In genomic region chr9:114403153-114403756, GRCh38 we compare ENCODE assay signal across 35 cellular contexts.
"Had no signal": no experiment of that assay in that cellular context is flagged by ENCODE, and none has a peak within 500 bp of the region (broad histone marks: within the 10 kb centered on the region; RNA-seq: fewer than 3 reads in every experiment).

No MANE protein-coding gene starts in this region.

- H3K4me3 ChIP-seq: adrenal gland, body of pancreas, breast epithelium, MG63, Peyer's patch had no signal

- H3K36me3 Mint-ChIP-seq: activated naive CD4-positive, alpha-beta T cell treated with anti-CD3 and anti-CD28 coated beads, Interleukin-2, amount 50 U/mL, for 72 hours; T-cell had no signal

- H3K4me3 Mint-ChIP-seq: activated CD8-positive, alpha-beta T cell treated with anti-CD3 and anti-CD28 coated beads for 36 hours; activated naive CD4-positive, alpha-beta T cell treated with anti-CD3 and anti-CD28 coated beads for 36 hours; activated T-cell treated with anti-CD3 and anti-CD28 coated beads, Interleukin-2, amount 50 U/mL, for 72 hours; T-cell; T-helper 17 cell had no signal

- H3K27me3 ChIP-seq: adrenal gland, body of pancreas, breast epithelium, MG63, Peyer's patch had no signal

- H3K36me3 ChIP-seq: breast epithelium, MG63, Peyer's patch had no signal

- H3K27me3 Mint-ChIP-seq: activated CD8-positive, alpha-beta T cell treated with anti-CD3 and anti-CD28 coated beads for 36 hours; T-cell; T-helper 17 cell had no signal

- FAIRE-seq: astrocyte had no signal

- DNase-seq: activated CD4-positive, alpha-beta T cell treated with anti-CD3 and anti-CD28 coated beads for 1 hour; activated CD4-positive, alpha-beta T cell treated with anti-CD3 and anti-CD28 coated beads for 48 hours; activated CD4-positive, CD25-positive, alpha-beta regulatory T cell; activated CD8-positive, alpha-beta T cell treated with anti-CD3 and anti-CD28 coated beads for 36 hours; activated gamma-delta T cell treated with Interleukin-2 at 50 U/mL for 16 hours; activated naive CD4-positive, alpha-beta T cell treated with anti-CD3 and anti-CD28 coated beads for 36 hours; activated T-cell treated with anti-CD3 and anti-CD28 coated beads, Interleukin-2, amount 50 U/mL, for 1 hour; activated T-cell treated with anti-CD3 and anti-CD28 coated beads, Interleukin-2, amount 50 U/mL, for 72 hours; adrenal gland; body of pancreas; caudate nucleus; cerebellar nuclear complex; Kasumi-1; KG1; MG63; NCI-H1048; NCI-H1105 treated with DMSO at 0.1 percent for 48 hours; NCI-H1436; NCI-H1694; NCI-H1930; NCI-H345; NCI-H510A; NCI-H69; NK-92 treated with Interleukin-12 subunit alpha and Interleukin-12 subunit beta, amount 100 ng/mL, for 24 hours; PC-3; Peyer's patch; RPMI8226; SIG-M5; T-cell; T-helper 17 cell had no signal

- H3K27ac Mint-ChIP-seq: activated CD8-positive, alpha-beta T cell treated with anti-CD3 and anti-CD28 coated beads for 36 hours; activated naive CD4-positive, alpha-beta T cell treated with anti-CD3 and anti-CD28 coated beads for 36 hours; activated T-cell treated with anti-CD3 and anti-CD28 coated beads, Interleukin-2, amount 50 U/mL, for 72 hours; T-cell; T-helper 17 cell had no signal

- ATAC-seq: activated CD8-positive, alpha-beta T cell treated with anti-CD3 and anti-CD28 coated beads for 36 hours; activated naive CD4-positive, alpha-beta T cell treated with anti-CD3 and anti-CD28 coated beads, Interleukin-2, amount 50 U/mL, for 72 hours; activated T-cell treated with anti-CD3 and anti-CD28 coated beads, Interleukin-2, amount 50 U/mL, for 72 hours; body of pancreas; PC-3; Right ventricle myocardium inferior; SK-N-SH treated with all-trans-retinoic acid at 6 μM for 48 hours; T-cell; T-helper 17 cell had no signal

- H3K9me3 Mint-ChIP-seq: activated CD8-positive, alpha-beta T cell treated with anti-CD3 and anti-CD28 coated beads for 36 hours; activated naive CD4-positive, alpha-beta T cell treated with anti-CD3 and anti-CD28 coated beads for 36 hours; activated naive CD4-positive, alpha-beta T cell treated with anti-CD3 and anti-CD28 coated beads, Interleukin-2, amount 50 U/mL, for 72 hours; activated T-cell treated with anti-CD3 and anti-CD28 coated beads, Interleukin-2, amount 50 U/mL, for 72 hours; T-cell had no signal
